In genomic region chr11:416051-416756, GRCh38 we compare ENCODE assay signal across 9 cellular contexts. TPM values are rescaled to one million over a fixed set of nuclear protein-coding genes. Genes with fewer than 3 reads are reported as not detected.
DNase-seq lines count a peak whose midpoint lies in the region; TF ChIP-seq lines count a peak whose summit lies in the region.
"Had no signal": no experiment of that assay in that cellular context is flagged by ENCODE, and none has a peak within 500 bp of the region (broad histone marks: within the 10 kb centered on the region; RNA-seq: fewer than 3 reads in every experiment).

No MANE protein-coding gene starts in this region.

- H3K9me3 ChIP-seq in NT2/D1 (ENCODE audit: insufficient read depth, low read length) = no peaks in the 10 kb centered on the region
- no peaks in the 10 kb centered on the region for H3K9me3 ChIP-seq in neural progenitor cell (ENCODE audit: low read depth)

- H3K36me3 ChIP-seq in BJ (ENCODE audit: control insufficient read depth, insufficient read depth, low read length) (no peaks in the 10 kb centered on the region), NT2/D1 (ENCODE audit: insufficient read depth, insufficient read length, low read length) (no peaks in the 10 kb centered on the region), neural progenitor cell (no peaks in the 10 kb centered on the region)

- H3K4me3 ChIP-seq in BJ (ENCODE audit: low read depth, low read length) = peak overlapping the region; percentile 47
- H3K4me3 ChIP-seq in NT2/D1 (ENCODE audit: insufficient read length, low read depth) = peak overlapping the region; percentile 50
- H3K4me3 ChIP-seq in epithelial cell of esophagus (ENCODE audit: low read length) = peak overlapping the region; percentile 51
- peak overlapping the region; percentile 60 for H3K4me3 ChIP-seq in neural progenitor cell

- peaks cover 4% of the 10 kb centered on the region for H4K20me1 ChIP-seq in neural progenitor cell (ENCODE audit: low read depth)

- DNase-seq in BJ (ENCODE audit: low read depth) (no peak), NT2/D1 (ENCODE audit: low read depth, low spot score) (no peak), epithelial cell of esophagus (ENCODE audit: low read depth) (no peak), neural progenitor cell (ENCODE audit: low spot score) (peak; percentile 38), NCI-H774 (lab: John Stamatoyannopoulos, UW) (no peak), amniotic stem cell (lab: John Stamatoyannopoulos, UW) (no peak), GOT3 (lab: John Stamatoyannopoulos, UW) (no peak)
- no peak for DNase-seq in activated effector memory CD4-positive, alpha-beta T cell treated with Interleukin-2 at 50 U/mL for 16 hours
- DNase-seq: NCI-H82 had no signal

- H2AFZ ChIP-seq in neural progenitor cell (replicated peaks) = peak overlapping the region; percentile 98

- CTCF ChIA-PET in BJ (lab: Yijun Ruan, JAX) = interaction anchor here (0.6 kb wide), 1 partner anchor 62 kb away, joined by 3 read pairs; no protein-coding TSS in a partner anchor

- POLR2A ChIA-PET in BJ (lab: Charles Lee) = no interaction called here

- H3K4me3 Mint-ChIP-seq in neural progenitor cell = peak overlapping the region; percentile 38

- H3K27ac Mint-ChIP-seq in neural progenitor cell = no peak overlapping the region

- H3K27me3 ChIP-seq in BJ (ENCODE audit: control insufficient read depth, insufficient read depth, low read length) (peaks cover 2% of the 10 kb centered on the region), NT2/D1 (ENCODE audit: insufficient read depth, insufficient read length) (peaks cover 45% of the 10 kb centered on the region), neural progenitor cell (peaks cover 57% of the 10 kb centered on the region)

- H3K4me1 Mint-ChIP-seq in neural progenitor cell = no peaks in the 10 kb centered on the region

- peaks cover 40% of the 10 kb centered on the region for H3K27me3 Mint-ChIP-seq in neural progenitor cell (ENCODE audit: insufficient read depth, low read depth)

- H3K9me3 Mint-ChIP-seq in neural progenitor cell = peaks cover 2% of the 10 kb centered on the region

- peak overlapping the region; percentile 92 for H3K4me2 ChIP-seq in neural progenitor cell

- H3K79me2 ChIP-seq in neural progenitor cell (ENCODE audit: low read depth) = no peaks in the 10 kb centered on the region

- H3K4me1 ChIP-seq in NT2/D1 (ENCODE audit: insufficient read depth, insufficient read length) (peaks cover 25% of the 10 kb centered on the region), neural progenitor cell (peaks cover 5% of the 10 kb centered on the region)

- no peaks in the 10 kb centered on the region for H3F3A ChIP-seq in neural progenitor cell (ENCODE audit: low read depth)

- H3K9ac ChIP-seq in NT2/D1 (ENCODE audit: insufficient read length, low read depth) (peak overlapping the region; percentile 76), neural progenitor cell (no peak overlapping the region)

- TF ChIP-seq CTCF in BJ (IDR thresholded peaks at IDR 0.05; ENCODE audit: insufficient read depth, low read depth, low read length) (no peak), epithelial cell of esophagus (IDR thresholded peaks at IDR 0.05; ENCODE audit: insufficient read depth, low read depth, low read length, missing control alignments) (no peak), neural progenitor cell (IDR thresholded peaks at IDR 0.05) (no peak)

- no peaks in the 10 kb centered on the region for H3K36me3 Mint-ChIP-seq in neural progenitor cell

- no peak overlapping the region for H3K27ac ChIP-seq in neural progenitor cell

RNA-seq across cellular contexts. Expression of gene SIGIRR, which starts 1.4 kb away (rescaled TPM):
- polyA plus RNA-seq in BJ (2011; rRNA removed) = 21.1 and 29.2 TPM in 2 replicates
- polyA minus RNA-seq in BJ (2011; rRNA and poly(A)+ RNA removed) = 4.8 and 7.2 TPM in 2 replicates
- 5.4 and 8.4 TPM in 2 replicates for total RNA-seq in neural progenitor cell (ENCODE audit: low replicate concordance)

RNA-seq across cellular contexts. Expression of gene PKP3, which starts 22.2 kb away (rescaled TPM):
- 0.42 and 0.86 TPM in 2 replicates for polyA plus RNA-seq in BJ (2011; rRNA removed)
- polyA minus RNA-seq in BJ (2011; rRNA and poly(A)+ RNA removed) = 0.41 and 0.52 TPM in 2 replicates
- total RNA-seq in neural progenitor cell (ENCODE audit: low replicate concordance) = 6.5 and 8.5 TPM in 2 replicates

RNA-seq across cellular contexts. Expression of gene ANO9, which starts 25.6 kb away (rescaled TPM):
- not detected in 2 replicates for polyA plus RNA-seq in BJ (2011; rRNA removed)
- not detected in 2 replicates for polyA minus RNA-seq in BJ (2011; rRNA and poly(A)+ RNA removed)
- total RNA-seq in neural progenitor cell (ENCODE audit: low replicate concordance) = 1.3 and 4.7 TPM in 2 replicates

RNA-seq across cellular contexts. Expression of gene PTDSS2, which starts 33.9 kb away (rescaled TPM):
- polyA plus RNA-seq in BJ (2011; rRNA removed) = 18.1 and 25.8 TPM in 2 replicates
- polyA minus RNA-seq in BJ (2011; rRNA and poly(A)+ RNA removed) = 17.6 and 25.5 TPM in 2 replicates
- 24.7 and 44.2 TPM in 2 replicates for total RNA-seq in neural progenitor cell (ENCODE audit: low replicate concordance)

RNA-seq across cellular contexts. Expression of gene B4GALNT4, which starts 46.9 kb away (rescaled TPM):
- polyA plus RNA-seq in BJ (2011; rRNA removed) = 3.0 and 5.4 TPM in 2 replicates
- polyA minus RNA-seq in BJ (2011; rRNA and poly(A)+ RNA removed) = 0.71 and 1.9 TPM in 2 replicates
- 16.4 and 110 TPM in 2 replicates for total RNA-seq in neural progenitor cell (ENCODE audit: low replicate concordance)
